9 cellular contexts compared by ENCODE assay signal in the genomic region with DNA sequence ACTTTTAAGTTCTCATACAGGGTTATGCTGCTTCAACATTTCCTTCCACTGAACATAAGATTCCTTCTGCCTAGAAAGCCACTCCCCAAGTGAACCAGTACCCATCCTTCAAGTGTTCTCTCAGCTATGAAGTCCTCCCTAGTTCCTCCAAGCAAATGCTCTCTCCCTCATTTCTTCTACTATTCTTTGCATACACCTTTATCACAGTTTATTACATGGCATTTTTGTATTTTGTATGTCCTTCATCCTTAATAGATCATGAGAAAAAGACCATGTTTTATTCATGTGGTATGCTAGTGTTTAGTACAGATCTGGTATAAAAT.
DNase-seq lines count a peak whose midpoint lies in the region; FAIRE-seq and TF ChIP-seq lines count a peak whose summit lies in the region.
"Had no signal": no experiment of that assay in that cellular context is flagged by ENCODE, and none has a peak within 500 bp of the region (broad histone marks: within the 10 kb centered on the region; RNA-seq: fewer than 3 reads in every experiment).

No MANE protein-coding gene starts in this region.

- FAIRE-seq in D721Med (lab: Jason Lieb, UNC): no peak

- peak; percentile 14 for DNase-seq in ELR (ENCODE audit: low read depth)
- DNase-seq in LNCaP clone FGC (ENCODE audit: low read depth): no peak
- DNase-seq in pons (ENCODE audit: low spot score): peak; percentile 19
- DNase-seq in D721Med (ENCODE audit: insufficient read length, low spot score): no peak
- no peak for DNase-seq in NCI-H2171 treated with DMSO at 0.1 percent for 48 hours (lab: John Stamatoyannopoulos, UW)
- DNase-seq in amniotic stem cell (lab: John Stamatoyannopoulos, UW): no peak
- no peak for DNase-seq in activated CD4-positive, alpha-beta T cell treated with anti-CD3 and anti-CD28 coated beads for 48 hours
- DNase-seq: activated CD4-positive, alpha-beta T cell treated with anti-CD3 and anti-CD28 coated beads, Interleukin-2, amount 50 U/mL, for 48 hours had no signal

- no peak overlapping the region for H3K27ac ChIP-seq in duodenal mucosa (ENCODE audit: low read depth, low read length)

- no peaks in the 10 kb centered on the region for H3K27me3 ChIP-seq in duodenal mucosa (ENCODE audit: control insufficient read depth in 1 of 2, insufficient read depth in 2 of 2, low read length in 2 of 2)

- H3K4me3 ChIP-seq in LNCaP clone FGC (ENCODE audit: low read depth, low read length) (peak overlapping the region; percentile 76; the same call in 1 of the 2 replicates), duodenal mucosa (ENCODE audit: low read depth in 1 of 2, low read length in 2 of 2) (peak overlapping the region; percentile 82 to 87)

- H3K9ac ChIP-seq in duodenal mucosa (ENCODE audit: low read depth in 1 of 2, low read length in 2 of 2): no peak overlapping the region

- TF ChIP-seq CTCF in LNCaP clone FGC (IDR thresholded peaks at IDR 0.05; ENCODE audit: control insufficient read depth, extremely low read depth, insufficient read depth) (no peak), D721Med (IDR thresholded peaks at IDR 0.05; ENCODE audit: insufficient read depth, missing control alignments) (no peak)

- H3K4me1 ChIP-seq in duodenal mucosa (ENCODE audit: control insufficient read depth in 1 of 2, insufficient read depth in 2 of 2, low read length in 2 of 2): peaks cover 25 to 33% of the 10 kb centered on the region in 2 donors

- no peaks in the 10 kb centered on the region for H3K36me3 ChIP-seq in duodenal mucosa (ENCODE audit: control insufficient read depth in 1 of 2, insufficient read depth in 2 of 2, low read length in 2 of 2)

- no peaks in the 10 kb centered on the region for H3K9me3 ChIP-seq in duodenal mucosa (ENCODE audit: control insufficient read depth in 1 of 2, low read length in 2 of 2)

Comparison
In these comparisons a context has a peak if more than half of its experiments do, and no peak if none do; other contexts are left out.
1. DNase-seq: peak in ELR (single experiment) and pons (single experiment); none in LNCaP clone FGC (single experiment), D721Med (single experiment), NCI-H2171 treated with DMSO at 0.1 percent for 48 hours (single experiment), amniotic stem cell (single experiment) and activated CD4-positive, alpha-beta T cell treated with anti-CD3 and anti-CD28 coated beads for 48 hours (single experiment).